ENCODE assay signal across 20 cellular contexts in the genomic region with DNA sequence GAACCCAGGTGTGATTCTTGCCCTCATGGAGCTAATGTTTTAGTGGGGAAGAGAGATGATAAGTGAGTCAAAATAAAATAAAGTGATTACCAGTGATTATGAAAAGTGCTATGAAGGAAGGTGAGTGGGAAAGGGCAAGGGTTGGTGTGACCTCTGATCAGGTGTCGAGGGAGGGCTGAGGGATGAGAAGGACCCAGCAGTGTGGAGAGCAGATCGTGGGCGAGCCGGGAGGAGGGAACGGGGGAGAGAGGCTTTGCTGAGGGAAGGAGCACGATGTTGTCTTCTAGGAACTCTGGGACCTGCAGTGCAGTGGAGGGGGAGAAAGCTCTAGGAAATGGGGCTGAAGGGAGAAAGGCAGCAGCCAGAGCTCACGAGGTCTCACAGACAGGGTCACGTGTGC.
"Had no signal": no experiment of that assay in that cellular context is flagged by ENCODE, and none has a peak within 500 bp of the region (broad histone marks: within the 10 kb centered on the region; RNA-seq: fewer than 3 reads in every experiment).

No MANE protein-coding gene starts in this region.

- H3K9me3 Mint-ChIP-seq: activated T-helper 1 cell treated with anti-CD3 and anti-CD28 coated beads, Interleukin-12 subunit alpha, Interleukin-12 subunit beta, Interleukin-2, Interleukin-4 antibody, amounts not matched to agents 30 ng/mL and 10 ng/mL and 1 ng/mL, durations not matched to agents 14 hours and 24 hours and 36 hours; stimulated activated naive CD8-positive, alpha-beta T cell treated with anti-CD3 and anti-CD28 coated beads, Interleukin-15, Interleukin-2, amounts not matched to agents 100 ng/mL and 50 ng/mL, for 24 hours had no signal

- H3K4me1 ChIP-seq: ascending aorta, breast epithelium had no signal

- DNase-seq: activated CD4-positive, alpha-beta T cell treated with anti-CD3 and anti-CD28 coated beads, Interleukin-2, amount 50 U/mL, for 1 hour; activated CD4-positive, CD25-positive, alpha-beta regulatory T cell treated with anti-CD3 and anti-CD28 coated beads, Interleukin-2, amount 50 U/mL, for 72 hours; activated naive CD4-positive, alpha-beta T cell; erythroblast; foreskin melanocyte; glutamatergic neuron; hypothalamus; kidney; psoas muscle; right cardiac atrium; stimulated activated CD4-positive, alpha-beta T cell treated with anti-CD3 and anti-CD28 coated beads, Interleukin-2, amount 100 ng/mL, for 24 hours; T-helper 1 cell; T1000 had no signal

- H3K27ac ChIP-seq: ascending aorta, breast epithelium, coronary artery, psoas muscle had no signal

- H3K27me3 Mint-ChIP-seq: stimulated activated naive CD8-positive, alpha-beta T cell treated with anti-CD3 and anti-CD28 coated beads, Interleukin-15, Interleukin-2, amounts not matched to agents 100 ng/mL and 50 ng/mL, for 24 hours had no signal

- ATAC-seq: left lobe of liver, psoas muscle, right cardiac atrium had no signal

- H3K27me3 ChIP-seq: ascending aorta, breast epithelium had no signal

- H3K4me3 Mint-ChIP-seq: activated T-helper 1 cell treated with anti-CD3 and anti-CD28 coated beads, Interleukin-12 subunit alpha, Interleukin-12 subunit beta, Interleukin-2, Interleukin-4 antibody, amounts not matched to agents 30 ng/mL and 10 ng/mL and 1 ng/mL, durations not matched to agents 14 hours and 24 hours and 36 hours; stimulated activated naive CD8-positive, alpha-beta T cell treated with anti-CD3 and anti-CD28 coated beads, Interleukin-15, Interleukin-2, amounts not matched to agents 100 ng/mL and 50 ng/mL, for 24 hours had no signal

- H3K27ac Mint-ChIP-seq: activated T-helper 1 cell treated with anti-CD3 and anti-CD28 coated beads, Interleukin-12 subunit alpha, Interleukin-12 subunit beta, Interleukin-2, Interleukin-4 antibody, amounts not matched to agents 30 ng/mL and 10 ng/mL and 1 ng/mL, durations not matched to agents 14 hours and 24 hours and 36 hours had no signal

- H3K4me3 ChIP-seq: ascending aorta, breast epithelium, coronary artery, lung, psoas muscle had no signal

- H3K9me3 ChIP-seq: ascending aorta, breast epithelium, psoas muscle had no signal

- H3K36me3 ChIP-seq: breast epithelium had no signal
